11 cellular contexts compared by ENCODE assay signal in the genomic region with DNA sequence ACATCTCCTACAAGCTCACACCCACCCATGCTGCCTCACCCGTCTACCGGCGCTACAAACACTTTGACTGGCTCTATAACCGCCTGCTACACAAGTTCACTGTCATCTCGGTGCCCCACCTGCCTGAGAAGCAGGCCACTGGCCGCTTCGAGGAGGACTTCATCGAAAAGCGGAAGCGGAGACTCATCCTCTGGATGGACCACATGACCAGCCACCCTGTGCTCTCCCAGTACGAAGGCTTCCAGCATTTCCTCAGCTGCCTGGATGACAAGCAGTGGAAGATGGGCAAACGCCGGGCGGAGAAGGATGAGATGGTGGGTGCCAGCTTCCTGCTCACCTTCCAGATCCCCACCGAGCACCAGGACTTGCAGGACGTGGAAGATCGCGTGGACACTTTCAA. TPM values are rescaled to one million over a fixed set of nuclear protein-coding genes. Genes with fewer than 3 reads are reported as not detected.
DNase-seq lines count a peak whose midpoint lies in the region; ATAC-seq and TF ChIP-seq lines count a peak whose summit lies in the region.
"Had no signal": no experiment of that assay in that cellular context is flagged by ENCODE, and none has a peak within 500 bp of the region (broad histone marks: within the 10 kb centered on the region; RNA-seq: fewer than 3 reads in every experiment).

No MANE protein-coding gene starts in this region.

- H3K4me1 ChIP-seq in HCT116 (ENCODE audit: control insufficient read depth in 1 of 2, insufficient read depth in 2 of 2, low read length in 2 of 2) (peaks cover 22 to 58% of the 10 kb centered on the region in 2 experiments), ascending aorta (peaks cover 39 to 66% of the 10 kb centered on the region in 2 donors)

- no peaks in the 10 kb centered on the region for H3K27me3 ChIP-seq in HCT116 (ENCODE audit: insufficient read depth, low read length)
- H3K27me3 ChIP-seq in ascending aorta: no peaks in the 10 kb centered on the region
- H3K27me3 ChIP-seq: testis had no signal

- H3K9me2 ChIP-seq in HCT116 (ENCODE audit: insufficient read depth): no peaks in the 10 kb centered on the region

- BruUV-seq in HCT116 (replicated peaks; lab: Mats Ljungman, UMichigan): no TSS peak

- RAD21 ChIA-PET in HCT116 (lab: Charles Lee; ENCODE audit: low non-redundant PET in 1 of 2, low total read pairs in 2 of 2, uncharacterized antibody in 2 of 2, unreplicated experiment in 2 of 2): no interaction called here

- CTCF ChIA-PET in HCT116 (lab: Charles Lee): no interaction called here

- no peak for TF ChIP-seq RAD21 in HCT116 (IDR thresholded peaks at IDR 0.05; ENCODE audit: low read depth)

- H3K4me2 ChIP-seq in HCT116 (ENCODE audit: low read length): peak overlapping the region; percentile 70; the same call in 1 of the 2 replicates

- H2AFZ ChIP-seq in HCT116 (ENCODE audit: low read depth, low read length, poor library complexity, severe bottlenecking): no peak overlapping the region

- TF ChIP-seq CTCF in HCT116 (IDR thresholded peaks at IDR 0.05 in 2 of 3, conservative IDR thresholded peaks at IDR 0.05 in 1 of 3; ENCODE audit: borderline replicate concordance in 1 of 3, insufficient read depth in 1 of 3, low read depth in 2 of 3, low read length in 2 of 3) (no peak), ascending aorta (IDR thresholded peaks at IDR 0.05) (no peak)

- H3K36me3 ChIP-seq in HCT116 (ENCODE audit: control insufficient read depth in 1 of 2, insufficient read depth in 2 of 2, low read length in 2 of 2) (peaks cover 0 to 12% of the 10 kb centered on the region in 2 experiments; a peak in 1 of 4 replicates), ascending aorta (peaks cover 0 to 8% of the 10 kb centered on the region in 2 donors)

- H3K9ac ChIP-seq in HCT116 (ENCODE audit: low read length): no peak overlapping the region

- H3K79me2 ChIP-seq in HCT116 (ENCODE audit: insufficient read depth, low read length): peaks cover 43% of the 10 kb centered on the region

- POLR2A ChIA-PET in HCT116 (lab: Charles Lee): no interaction called here

- H3K27ac ChIP-seq in HCT116 (ENCODE audit: low read depth, low read length) (peak overlapping the region; percentile 3; the same call in 1 of the 2 replicates), ascending aorta (peak overlapping the region; percentile 98 to 99), skin epidermis (peak overlapping the region in 6 of 21 experiments; percentile 16 to 98 (median 90))

- no peak for DNase-seq in HCT116 (ENCODE audit: low read depth, low spot score)
- no peak for DNase-seq in ascending aorta (ENCODE audit: low spot score in 2 of 2)
- DNase-seq in hepatic stellate cell (ENCODE audit: low spot score): no peak
- no peak for DNase-seq in SIG-M5 treated with dmso at 0.1 percent for 504 hours (lab: John Stamatoyannopoulos, UW; ENCODE audit: unreplicated experiment)
- DNase-seq: activated gamma-delta T cell treated with Interleukin-2 at 50 U/mL for 16 hours, left colon, testis had no signal

- intact Hi-C loops in HCT116 (cut with micrococcal nuclease): no loop called here
- intact Hi-C loops in ascending aorta (cut with DNase I): loop anchor here (5.0 kb wide), 1 partner anchor 198 kb away; a partner anchor contains a TSS

- TF ChIP-seq POLR2A in HCT116 (IDR thresholded peaks at IDR 0.05; ENCODE audit: borderline replicate concordance, extremely low read depth, insufficient read depth, insufficient read length): no peak

- H3K9me3 ChIP-seq in HCT116 (ENCODE audit: control insufficient read depth in 1 of 2, insufficient read depth in 1 of 2, low read depth in 1 of 2, low read length in 2 of 2) (no peaks in the 10 kb centered on the region), ascending aorta (no peaks in the 10 kb centered on the region), iPS-18c (ENCODE audit: control insufficient read depth, insufficient read depth, low read length) (no peaks in the 10 kb centered on the region)
- H3K9me3 ChIP-seq: testis had no signal

- H3K4me3 ChIP-seq in HCT116 (replicated peaks in 1 of 2; ENCODE audit: low read depth in 1 of 2, low read length in 2 of 2) (no peak overlapping the region), ascending aorta (peak overlapping the region; percentile 86 to 94), iPS-18c (ENCODE audit: insufficient read depth, low read depth, low read length) (peak overlapping the region; percentile 12; the same call in 1 of the 2 replicates), skin epidermis (peak overlapping the region in 6 of 7 experiments; percentile 63 to 86 (median 78))
- H3K4me3 ChIP-seq: testis had no signal

- no peaks in the 10 kb centered on the region for H4K20me1 ChIP-seq in HCT116 (ENCODE audit: insufficient read depth)

- no peak for ATAC-seq in HCT116
- ATAC-seq in HG03175 (IDR thresholded peaks at IDR 0.05; ENCODE audit: unreplicated experiment): no peak
- ATAC-seq in GM21423 (IDR thresholded peaks at IDR 0.05; ENCODE audit: unreplicated experiment): no peak
- ATAC-seq: left colon had no signal

TF ChIP-seq in HCT116, 20 proteins besides CTCF, POLR2A, EP300 and RAD21:
- no peak for TF ChIP-seq SIN3A (IDR thresholded peaks at IDR 0.05; ENCODE audit: low read depth)
- TF ChIP-seq FOSL1 (IDR thresholded peaks at IDR 0.05; ENCODE audit: low read depth): no peak
- no peak for TF ChIP-seq SRF (IDR thresholded peaks at IDR 0.05; ENCODE audit: low read depth)
- TF ChIP-seq ELF1 (IDR thresholded peaks at IDR 0.05; ENCODE audit: borderline replicate concordance, low read depth): no peak
- TF ChIP-seq CBX3 (IDR thresholded peaks at IDR 0.05; ENCODE audit: low read depth): no peak
- no peak for TF ChIP-seq CEBPB (IDR thresholded peaks at IDR 0.05; ENCODE audit: low read depth)
- TF ChIP-seq, protein P1, sequence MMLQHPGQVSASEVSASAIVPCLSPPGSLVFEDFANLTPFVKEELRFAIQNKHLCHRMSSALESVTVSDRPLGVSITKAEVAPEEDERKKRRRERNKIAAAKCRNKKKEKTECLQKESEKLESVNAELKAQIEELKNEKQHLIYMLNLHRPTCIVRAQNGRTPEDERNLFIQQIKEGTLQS (IDR thresholded peaks at IDR 0.05): no peak
TF ChIP-seq in HCT116: peak in this region for 0.

RNA-seq across cellular contexts. Expression of a gene that starts 2.1 kb away (rescaled TPM):
- total RNA-seq in HCT116 (2021; ENCODE audit: unreplicated experiment) (8.3 TPM), ascending aorta (53.5 TPM)
- polyA plus RNA-seq in HCT116 (2012): 16.0 and 17.6 TPM in 2 replicates

RNA-seq across cellular contexts. Expression of a gene that starts 9.8 kb away (rescaled TPM):
- 79.9 TPM for total RNA-seq in HCT116 (2021; ENCODE audit: unreplicated experiment)
- 68.6 and 78.4 TPM in 2 replicates for polyA plus RNA-seq in HCT116 (2012)
- 159 TPM for total RNA-seq in ascending aorta

RNA-seq across cellular contexts. Expression of a gene that starts 24.3 kb away (rescaled TPM):
- total RNA-seq in HCT116 (2021; ENCODE audit: unreplicated experiment): 29.8 TPM
- 20.1 and 28.7 TPM in 2 replicates for polyA plus RNA-seq in HCT116 (2012)
- 6.7 TPM for total RNA-seq in ascending aorta

Comparison
In these comparisons a context has a peak if more than half of its experiments do, and no peak if none do; other contexts are left out.
1. H3K4me3 ChIP-seq: peak in ascending aorta (2 of 2), iPS-18c (single experiment) and skin epidermis (6 of 7); none in HCT116 (0 of 2).